2 cellular contexts compared by ENCODE assay signal in the genomic region with DNA sequence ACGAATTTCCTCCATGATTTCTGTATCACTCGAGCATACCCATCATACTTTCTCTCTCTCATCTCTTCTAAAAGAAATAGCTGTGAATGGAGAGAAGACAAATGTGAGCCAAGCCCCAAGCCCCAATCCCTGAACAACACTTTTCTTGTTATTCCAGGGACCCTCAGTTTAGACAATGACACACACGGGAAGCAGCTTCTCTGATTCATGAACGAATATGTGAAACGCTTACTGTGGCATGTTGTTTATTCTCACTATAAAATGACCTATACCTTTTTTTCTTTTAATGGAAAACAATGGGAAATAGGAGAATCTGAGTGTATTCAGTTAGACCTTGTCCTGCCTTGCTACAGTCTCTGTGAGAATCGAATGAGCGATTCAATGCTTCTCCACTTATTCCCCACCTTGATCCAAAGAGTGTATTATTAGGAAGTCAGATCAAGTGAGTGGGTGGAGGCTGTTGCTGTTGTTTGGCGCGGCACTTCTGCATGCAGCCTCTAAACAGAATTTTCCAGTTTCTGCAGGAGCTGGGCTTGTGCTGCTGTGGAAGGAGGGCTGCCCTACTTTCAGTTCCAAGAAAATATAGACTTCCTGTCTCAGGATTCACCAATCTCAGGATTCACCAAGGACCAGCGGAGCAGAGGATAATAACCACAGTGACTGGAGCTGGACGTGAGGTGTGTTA.
A peak's percentile ranks its signal among the peaks of the same experiment; 100 is the strongest.
TF ChIP-seq lines count a peak whose summit lies in the region.

No MANE protein-coding gene starts in this region.

TF ChIP-seq in A549, 52 proteins besides CTCF, POLR2A, EP300 and RAD21:
- TF ChIP-seq EHF (CRISPR knock-in tag; IDR thresholded peaks at IDR 0.05) (no peak), ZSCAN20 (CRISPR knock-in tag; IDR thresholded peaks at IDR 0.05) (no peak)
- TF ChIP-seq, protein P1, sequence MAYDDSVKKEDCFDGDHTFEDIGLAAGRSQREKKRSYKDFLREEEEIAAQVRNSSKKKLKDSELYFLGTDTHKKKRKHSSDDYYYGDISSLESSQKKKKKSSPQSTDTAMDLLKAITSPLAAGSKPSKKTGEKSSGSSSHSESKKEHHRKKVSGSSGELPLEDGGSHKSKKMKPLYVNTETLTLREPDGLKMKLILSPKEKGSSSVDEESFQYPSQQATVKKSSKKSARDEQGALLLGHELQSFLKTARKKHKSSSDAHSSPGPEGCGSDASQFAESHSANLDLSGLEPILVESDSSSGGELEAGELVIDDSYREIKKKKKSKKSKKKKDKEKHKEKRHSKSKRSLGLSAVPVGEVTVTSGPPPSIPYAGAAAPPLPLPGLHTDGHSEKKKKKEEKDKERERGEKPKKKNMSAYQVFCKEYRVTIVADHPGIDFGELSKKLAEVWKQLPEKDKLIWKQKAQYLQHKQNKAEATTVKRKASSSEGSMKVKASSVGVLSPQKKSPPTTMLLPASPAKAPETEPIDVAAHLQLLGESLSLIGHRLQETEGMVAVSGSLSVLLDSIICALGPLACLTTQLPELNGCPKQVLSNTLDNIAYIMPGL (CRISPR knock-in tag; IDR thresholded peaks at IDR 0.05; ENCODE audit: borderline replicate concordance): no peak
TF ChIP-seq in A549: peak in this region for 0.

TF ChIP-seq in endothelial cell of umbilical vein, 7 proteins besides CTCF, POLR2A, EP300 and RAD21:
- no peak for TF ChIP-seq GATA2 (IDR thresholded peaks at IDR 0.05; ENCODE audit: insufficient read depth, insufficient read length, low read depth, low read length)
- no peak for TF ChIP-seq MYC (IDR thresholded peaks at IDR 0.05; ENCODE audit: low read depth, low read length)
- TF ChIP-seq POLR2AphosphoS5 (IDR thresholded peaks at IDR 0.05; ENCODE audit: insufficient read depth, low read depth, low read length): peak; percentile 39
